8 cellular contexts compared by ENCODE assay signal in the genomic region with DNA sequence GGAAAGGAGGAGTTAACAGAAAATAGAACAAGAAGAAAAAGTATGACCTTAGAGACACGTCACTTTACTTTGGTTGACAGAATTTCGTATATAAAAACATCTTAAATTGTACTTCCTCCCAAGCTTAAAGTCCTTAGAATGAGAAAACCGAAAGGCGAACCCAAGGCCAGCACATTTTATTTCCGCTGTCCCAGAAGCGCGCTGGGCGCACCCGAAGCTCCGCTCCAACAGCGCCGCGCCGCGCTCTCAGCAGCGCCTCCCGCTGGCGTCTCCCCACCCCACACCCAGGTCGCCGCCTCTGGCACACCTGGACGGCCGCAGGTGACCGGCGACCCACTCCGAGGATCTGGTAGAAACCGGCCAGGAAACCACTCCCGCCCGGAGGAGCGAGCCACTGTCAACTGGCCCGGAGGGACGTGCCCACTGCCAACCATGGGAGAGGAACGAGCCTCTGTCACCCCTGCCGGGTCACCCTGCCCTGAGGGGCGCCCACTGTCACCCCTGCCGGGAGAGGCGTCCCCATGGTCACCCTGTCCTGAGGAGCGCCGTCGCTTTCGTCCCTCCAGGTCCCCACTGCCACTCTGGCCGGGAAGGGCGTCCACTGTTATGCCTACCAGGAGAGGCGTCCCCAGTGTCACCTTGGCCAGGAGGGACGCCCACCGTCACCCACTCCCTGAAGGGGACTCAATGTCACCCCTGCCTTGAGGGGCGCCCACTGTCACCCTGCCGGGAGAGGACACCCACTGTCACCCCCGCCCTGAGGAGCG. TPM values are rescaled to one million over a fixed set of nuclear protein-coding genes. Genes with fewer than 3 reads are reported as not detected.
DNase-seq lines count a peak whose midpoint lies in the region; ATAC-seq and TF ChIP-seq lines count a peak whose summit lies in the region.

No MANE protein-coding gene starts in this region.

- POLR2A ChIA-PET in BJ (lab: Charles Lee) = no interaction called here

- H3K4me1 ChIP-seq in muscle layer of duodenum (ENCODE audit: control insufficient read depth in 1 of 2, insufficient read depth in 2 of 2, low read length in 2 of 2) = peaks cover 0 to 6% of the 10 kb centered on the region in 2 donors

- DNase-seq in BJ (ENCODE audit: low read depth) = no peak
- DNase-seq in NCI-H82 (lab: John Stamatoyannopoulos, UW) = peak; percentile 64
- DNase-seq in activated CD8-positive, alpha-beta memory T cell treated with anti-CD3 and anti-CD28 coated beads for 48 hours (ENCODE audit: low read depth in 2 of 3, low spot score in 2 of 3) = peak; percentile 40 to 56 (median 56)
- DNase-seq in epithelial cell of prostate (ENCODE audit: low read depth, low spot score) = no peak
- peak; percentile 49 to 51 for DNase-seq in stimulated activated CD8-positive, alpha-beta memory T cell treated with anti-CD3 and anti-CD28 coated beads, Interleukin-7, amount 100 ng/mL, for 48 hours (ENCODE audit: extremely low read depth in 1 of 2, low read depth in 1 of 2)

- H3K27ac ChIP-seq in epithelial cell of prostate = peak overlapping the region; percentile 72
- peak overlapping the region; percentile 56 for H3K27ac ChIP-seq in muscle layer of duodenum (ENCODE audit: low read length)

- H3K36me3 ChIP-seq in BJ (ENCODE audit: control insufficient read depth, insufficient read depth, low read length) (no peaks in the 10 kb centered on the region), muscle layer of duodenum (ENCODE audit: control insufficient read depth in 1 of 2, insufficient read depth in 2 of 2, low read length in 2 of 2) (no peaks in the 10 kb centered on the region)

- H3K27me3 ChIP-seq in BJ (ENCODE audit: control insufficient read depth, insufficient read depth, low read length) (no peaks in the 10 kb centered on the region; the same call in 1 of the 2 replicates), muscle layer of duodenum (ENCODE audit: low read depth, low read length) (no peaks in the 10 kb centered on the region)

- peak overlapping the region; percentile 84 for H3K4me3 ChIP-seq in BJ (ENCODE audit: low read depth, low read length)
- H3K4me3 ChIP-seq in muscle layer of duodenum (ENCODE audit: low read depth in 1 of 2, low read length in 2 of 2) = peak overlapping the region; percentile 66 to 98

- CTCF ChIA-PET in BJ (lab: Yijun Ruan, JAX) = interaction anchor here (0.6 to 1.7 kb wide), 17 partner anchors 15 to 107 kb away, joined by 3 to 11 read pairs (median 4); a partner anchor contains a TSS

- H3K9me3 ChIP-seq in muscle layer of duodenum (ENCODE audit: control insufficient read depth in 1 of 2, low read length in 2 of 2) = no peaks in the 10 kb centered on the region

- peak; percentile 78 for TF ChIP-seq CTCF in BJ (IDR thresholded peaks at IDR 0.05; ENCODE audit: insufficient read depth, low read depth, low read length)

- peak; percentile 38 for ATAC-seq in GM19025 (IDR thresholded peaks at IDR 0.05; ENCODE audit: low read depth, unreplicated experiment)
- peak; percentile 54 for ATAC-seq in HG03196 (IDR thresholded peaks at IDR 0.05; ENCODE audit: unreplicated experiment)

RNA-seq across cellular contexts. Expression of a gene that starts 0.8 kb away (rescaled TPM):
- 19.2 and 27.5 TPM in 2 replicates for polyA plus RNA-seq in BJ (2011; rRNA removed)
- 4.1 and 6.3 TPM in 2 replicates for polyA minus RNA-seq in BJ (2011; rRNA and poly(A)+ RNA removed)

RNA-seq across cellular contexts. Expression of a gene that starts 39.6 kb away (rescaled TPM):
- 24.9 and 53.6 TPM in 2 replicates for polyA plus RNA-seq in BJ (2011; rRNA removed)
- polyA minus RNA-seq in BJ (2011; rRNA and poly(A)+ RNA removed) = 13.7 and 14.9 TPM in 2 replicates

Comparison
In these comparisons a context has a peak if more than half of its experiments do, and no peak if none do; other contexts are left out.
1. DNase-seq: peak in NCI-H82 (single experiment), activated CD8-positive, alpha-beta memory T cell treated with anti-CD3 and anti-CD28 coated beads for 48 hours (3 of 3) and stimulated activated CD8-positive, alpha-beta memory T cell treated with anti-CD3 and anti-CD28 coated beads, Interleukin-7, amount 100 ng/mL, for 48 hours (2 of 2); none in BJ (single experiment) and epithelial cell of prostate (single experiment).